ENCODE assay signal across 1 cellular context in the genomic region with DNA sequence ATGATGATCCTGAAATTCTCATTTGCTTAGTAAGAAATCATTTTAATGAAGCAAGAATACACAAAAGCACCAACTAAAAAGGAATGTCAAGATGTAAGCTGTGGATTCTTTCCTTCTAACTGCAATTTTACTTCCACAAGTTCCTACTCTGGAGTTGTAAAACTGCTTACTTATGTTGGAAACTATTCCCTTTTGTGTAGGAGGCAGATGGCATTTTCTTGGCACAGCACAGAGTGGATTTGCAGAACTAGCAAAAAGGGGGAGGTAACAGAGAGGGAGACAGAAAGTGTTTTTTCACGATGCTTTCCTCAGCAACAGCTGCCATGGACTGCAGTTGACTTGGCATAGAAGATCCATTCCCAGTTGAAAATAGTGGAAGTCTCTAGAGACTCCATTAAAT.
TF ChIP-seq lines count a peak whose summit lies in the region.

No MANE protein-coding gene starts in this region.

TF ChIP-seq in SK-N-SH, 30 proteins besides CTCF, POLR2A, EP300 and RAD21 (continued from another document):
- TF ChIP-seq, protein P1, sequence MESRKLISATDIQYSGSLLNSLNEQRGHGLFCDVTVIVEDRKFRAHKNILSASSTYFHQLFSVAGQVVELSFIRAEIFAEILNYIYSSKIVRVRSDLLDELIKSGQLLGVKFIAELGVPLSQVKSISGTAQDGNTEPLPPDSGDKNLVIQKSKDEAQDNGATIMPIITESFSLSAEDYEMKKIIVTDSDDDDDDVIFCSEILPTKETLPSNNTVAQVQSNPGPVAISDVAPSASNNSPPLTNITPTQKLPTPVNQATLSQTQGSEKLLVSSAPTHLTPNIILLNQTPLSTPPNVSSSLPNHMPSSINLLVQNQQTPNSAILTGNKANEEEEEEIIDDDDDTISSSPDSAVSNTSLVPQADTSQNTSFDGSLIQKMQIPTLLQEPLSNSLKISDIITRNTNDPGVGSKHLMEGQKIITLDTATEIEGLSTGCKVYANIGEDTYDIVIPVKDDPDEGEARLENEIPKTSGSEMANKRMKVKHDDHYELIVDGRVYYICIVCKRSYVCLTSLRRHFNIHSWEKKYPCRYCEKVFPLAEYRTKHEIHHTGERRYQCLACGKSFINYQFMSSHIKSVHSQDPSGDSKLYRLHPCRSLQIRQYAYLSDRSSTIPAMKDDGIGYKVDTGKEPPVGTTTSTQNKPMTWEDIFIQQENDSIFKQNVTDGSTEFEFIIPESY (IDR thresholded peaks at IDR 0.05; ENCODE audit: borderline replicate concordance, low read depth): no peak
- TF ChIP-seq FOSL2 (IDR thresholded peaks at IDR 0.05; ENCODE audit: borderline replicate concordance, low read depth): no peak
